In the genomic region with DNA sequence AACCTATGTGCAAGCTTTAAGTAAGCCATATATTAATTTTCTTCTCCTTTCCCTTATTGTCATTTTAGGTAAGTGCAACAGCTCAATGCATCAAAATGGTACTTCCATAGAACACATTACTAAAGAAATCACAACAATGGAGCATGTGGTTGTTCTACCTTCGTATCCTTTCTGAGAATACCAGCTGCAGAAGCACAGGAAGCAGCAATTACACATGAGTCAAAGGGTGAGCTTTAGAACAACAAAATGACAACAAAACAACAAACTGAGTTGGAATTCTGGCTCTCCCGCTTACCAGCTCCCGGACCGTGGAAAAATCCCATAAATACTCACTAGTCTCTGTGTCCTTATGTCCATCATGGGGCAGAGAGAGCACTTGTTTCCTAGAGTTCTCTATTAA, we compare ENCODE assay signal across 21 cellular contexts.
DNase-seq lines count a peak whose midpoint lies in the region; ATAC-seq, FAIRE-seq and TF ChIP-seq lines count a peak whose summit lies in the region.
"Had no signal": no experiment of that assay in that cellular context is flagged by ENCODE, and none has a peak within 500 bp of the region (broad histone marks: within the 10 kb centered on the region; RNA-seq: fewer than 3 reads in every experiment).

No MANE protein-coding gene starts in this region.

- 85% methylated on average over 4 of the region's 4 CpGs; no CpG with 5 or more reads in 1 of the 2 experiments for WGBS in H1 (ENCODE audit: extremely low coverage in 1 of 2, insufficient coverage in 1 of 2, insufficient read length in 1 of 2, insufficient replicate concordance in 2 of 2, low coverage in 1 of 2, low lambda C conversion rate in 2 of 2, missing lambda C conversion rate in 1 of 2), 2 experiments

- H3K4me2 ChIP-seq in H1 (ENCODE audit: insufficient read depth in 1 of 2, low read depth in 2 of 2, low read length in 2 of 2), result no peak overlapping the region

- CTCF ChIA-PET in H1 (lab: Charles Lee; ENCODE audit: partially characterized antibody), result interaction anchor here (0.5 to 1.2 kb wide), 5 partner anchors 12 to 492 kb away, joined by 3 to 4 read pairs (median 3); no protein-coding TSS in a partner anchor

- no peak for FAIRE-seq in H1 (lab: Jason Lieb, UNC)
- FAIRE-seq: GM19239 had no signal

- no peaks in the 10 kb centered on the region for H3K23me2 ChIP-seq in H1 (ENCODE audit: low read depth, low read length)

- no peak for TF ChIP-seq CTCF in H1 (IDR thresholded peaks at IDR 0.05; ENCODE audit: control extremely low read depth in 1 of 3, insufficient read depth in 1 of 3, low read depth in 1 of 3, low read length in 3 of 3)

- H3K9ac ChIP-seq in H1 (replicated peaks in 1 of 4; ENCODE audit: extremely low read depth in 1 of 4, low read depth in 3 of 4, low read length in 3 of 4), result no peak overlapping the region

- H4K91ac ChIP-seq in H1 (replicated peaks; ENCODE audit: insufficient read length, low read length), result no peak overlapping the region

- H3K14ac ChIP-seq in H1 (ENCODE audit: insufficient read length), result no peak overlapping the region

- H2BK15ac ChIP-seq in H1 (ENCODE audit: low read length), result no peak overlapping the region

- no peak overlapping the region for H4K8ac ChIP-seq in H1 (ENCODE audit: extremely low read depth, insufficient read depth, low read length)

- no peak overlapping the region for H3K23ac ChIP-seq in H1 (ENCODE audit: insufficient read length)

- no peak for TF ChIP-seq EP300 in H1 (IDR thresholded peaks at IDR 0.05; ENCODE audit: borderline replicate concordance in 1 of 2, low read depth in 2 of 2, low read length in 2 of 2)

- no peak for ATAC-seq in HG02981 (IDR thresholded peaks at IDR 0.05; ENCODE audit: unreplicated experiment)
- ATAC-seq in HG03521 (IDR thresholded peaks at IDR 0.05; ENCODE audit: unreplicated experiment), result no peak

- no peak overlapping the region for H3K18ac ChIP-seq in H1 (ENCODE audit: extremely low read depth, low read length)

- no peaks in the 10 kb centered on the region for H3K36me3 ChIP-seq in H1 (ENCODE audit: control insufficient read depth in 2 of 4, insufficient read depth in 4 of 4, low read length in 3 of 4)
- H3K36me3 ChIP-seq: HAP-1, Peyer's patch, SJSA1 had no signal

- DNase-seq in LHCN-M2 (ENCODE audit: low read depth), result peak; percentile 41
- peak; percentile 35 for DNase-seq in RPMI7951 (ENCODE audit: low read depth)
- DNase-seq in H1 (ENCODE audit: low read depth in 1 of 2, low spot score in 2 of 2), result no peak
- DNase-seq in left kidney (ENCODE audit: low read depth, low spot score), result peak; percentile 51
- no peak for DNase-seq in activated CD4-positive, alpha-beta T cell treated with anti-CD3 and anti-CD28 coated beads for 4 hours
- DNase-seq in mucosa of gallbladder (ENCODE audit: low spot score), result no peak
- DNase-seq: EL, GF-D8, NCI-H1092 treated with DMSO at 0.1 percent for 48 hours, NCI-H146, NCI-H2029, NCI-H2171, NCI-H345, NCI-H524, NCI-H774, Peyer's patch had no signal

- no peak overlapping the region for H2BK20ac ChIP-seq in H1 (ENCODE audit: low read length)

- H2BK5ac ChIP-seq in H1 (ENCODE audit: low read depth, low read length), result no peak overlapping the region

- no peak overlapping the region for H2BK120ac ChIP-seq in H1 (replicated peaks; ENCODE audit: low read depth, low read length)

- no peaks in the 10 kb centered on the region for H3K79me2 ChIP-seq in H1 (ENCODE audit: control insufficient read depth in 1 of 2, insufficient read depth in 2 of 2, low read length in 2 of 2)

- no peak overlapping the region for H3K4me3 ChIP-seq in H1 (ENCODE audit: extremely low read depth in 1 of 4, insufficient read depth in 2 of 4, low read depth in 3 of 4, low read length in 4 of 4)
- H3K4me3 ChIP-seq: HAP-1, Peyer's patch, SJSA1 had no signal

- POLR2A ChIA-PET in H1 (lab: Charles Lee; ENCODE audit: partially characterized antibody), result no interaction called here

- peak overlapping the region; percentile 68; the same call in 1 of the 2 replicates for H2AFZ ChIP-seq in H1 (ENCODE audit: low read length)

- no peak overlapping the region for H3K4ac ChIP-seq in H1 (replicated peaks; ENCODE audit: insufficient read length, low read depth, low read length)

- H3K27me3 ChIP-seq in H1 (replicated peaks in 1 of 4; ENCODE audit: control insufficient read depth in 3 of 4, extremely low read depth in 1 of 4, insufficient read depth in 3 of 4, low read length in 3 of 4), result no peaks in the 10 kb centered on the region
- H3K27me3 ChIP-seq: Peyer's patch, SJSA1 had no signal

- H2BK12ac ChIP-seq in H1 (ENCODE audit: low read depth, low read length), result no peak overlapping the region

- no peak for TF ChIP-seq POLR2A in H1 (IDR thresholded peaks at IDR 0.05; ENCODE audit: control extremely low read depth in 1 of 2, low read depth in 2 of 2, low read length in 2 of 2)

- no peaks in the 10 kb centered on the region for H4K20me1 ChIP-seq in H1 (replicated peaks in 1 of 2; ENCODE audit: control insufficient read depth in 1 of 2, insufficient read depth in 2 of 2, low read length in 2 of 2)

- H3K27ac ChIP-seq in H1 (ENCODE audit: low read depth, low read length), result no peak overlapping the region
- H3K27ac ChIP-seq: Peyer's patch, SJSA1 had no signal

- no peaks in the 10 kb centered on the region for H3K79me1 ChIP-seq in H1 (ENCODE audit: low read depth, low read length)

- H3K4me1 ChIP-seq in H1 (replicated peaks in 1 of 4; ENCODE audit: control insufficient read depth in 3 of 4, insufficient read depth in 4 of 4, low read length in 3 of 4), result peaks cover 0 to 3% (median 0%) of the 10 kb centered on the region in 4 experiments; a peak in 1 of 7 replicates
- H3K4me1 ChIP-seq: HAP-1, Peyer's patch had no signal

- H3K9me3 ChIP-seq in H1 (ENCODE audit: insufficient read depth in 2 of 2, low read depth in 1 of 2, low read length in 1 of 2), result no peaks in the 10 kb centered on the region
- H3K9me3 ChIP-seq: HAP-1, Peyer's patch, SJSA1 had no signal

- no peak overlapping the region for H3K56ac ChIP-seq in H1 (replicated peaks; ENCODE audit: insufficient read length, low read depth, low read length)

- H4K5ac ChIP-seq in H1 (ENCODE audit: insufficient read length, low read depth, low read length), result no peak overlapping the region

- no peak for TF ChIP-seq RAD21 in H1 (IDR thresholded peaks at IDR 0.05 in 1 of 2, conservative IDR thresholded peaks at IDR 0.05 in 1 of 2; ENCODE audit: low read depth in 2 of 2, low read length in 2 of 2)

- H2AK5ac ChIP-seq in H1 (ENCODE audit: low read depth, low read length), result no peak overlapping the region

TF ChIP-seq in H1, 55 proteins besides CTCF, POLR2A, EP300 and RAD21:
- TF ChIP-seq GABPA (IDR thresholded peaks at IDR 0.05; ENCODE audit: borderline replicate concordance, insufficient read depth, low read length) (no peak), HDAC6 (IDR thresholded peaks at IDR 0.05; ENCODE audit: low read depth, low read length) (no peak), RNF2 (IDR thresholded peaks at IDR 0.05; ENCODE audit: borderline replicate concordance, low read depth, low read length, missing control alignments, poor library complexity, severe bottlenecking) (no peak), CBX8 (IDR thresholded peaks at IDR 0.05; ENCODE audit: borderline replicate concordance, low read depth, low read length) (no peak), RFX5 (IDR thresholded peaks at IDR 0.05; ENCODE audit: borderline replicate concordance, low read depth, low read length) (no peak), CHD1 (IDR thresholded peaks at IDR 0.05; ENCODE audit: low read depth, low read length) (no peak), CBX5 (IDR thresholded peaks at IDR 0.05; ENCODE audit: low read depth, low read length) (no peak), NRF1 (IDR thresholded peaks at IDR 0.05; ENCODE audit: low read depth, low read length) (no peak), SRF (IDR thresholded peaks at IDR 0.05; ENCODE audit: low read depth, low read length) (no peak), ASH2L (IDR thresholded peaks at IDR 0.05; ENCODE audit: low read length) (no peak), SIX5 (IDR thresholded peaks at IDR 0.05; ENCODE audit: low read depth, low read length) (no peak), KDM5A (IDR thresholded peaks at IDR 0.05; ENCODE audit: low read length) (no peak), CREB1 (IDR thresholded peaks at IDR 0.05) (no peak), CEBPB (IDR thresholded peaks at IDR 0.05; ENCODE audit: low read depth, low read length) (no peak)
- TF ChIP-seq, protein P1, sequence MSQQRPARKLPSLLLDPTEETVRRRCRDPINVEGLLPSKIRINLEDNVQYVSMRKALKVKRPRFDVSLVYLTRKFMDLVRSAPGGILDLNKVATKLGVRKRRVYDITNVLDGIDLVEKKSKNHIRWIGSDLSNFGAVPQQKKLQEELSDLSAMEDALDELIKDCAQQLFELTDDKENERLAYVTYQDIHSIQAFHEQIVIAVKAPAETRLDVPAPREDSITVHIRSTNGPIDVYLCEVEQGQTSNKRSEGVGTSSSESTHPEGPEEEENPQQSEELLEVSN (IDR thresholded peaks at IDR 0.05), result no peak
- TF ChIP-seq, protein P2, sequence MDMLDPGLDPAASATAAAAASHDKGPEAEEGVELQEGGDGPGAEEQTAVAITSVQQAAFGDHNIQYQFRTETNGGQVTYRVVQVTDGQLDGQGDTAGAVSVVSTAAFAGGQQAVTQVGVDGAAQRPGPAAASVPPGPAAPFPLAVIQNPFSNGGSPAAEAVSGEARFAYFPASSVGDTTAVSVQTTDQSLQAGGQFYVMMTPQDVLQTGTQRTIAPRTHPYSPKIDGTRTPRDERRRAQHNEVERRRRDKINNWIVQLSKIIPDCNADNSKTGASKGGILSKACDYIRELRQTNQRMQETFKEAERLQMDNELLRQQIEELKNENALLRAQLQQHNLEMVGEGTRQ (IDR thresholded peaks at IDR 0.05; ENCODE audit: low read length), result no peak
- TF ChIP-seq, protein P3, sequence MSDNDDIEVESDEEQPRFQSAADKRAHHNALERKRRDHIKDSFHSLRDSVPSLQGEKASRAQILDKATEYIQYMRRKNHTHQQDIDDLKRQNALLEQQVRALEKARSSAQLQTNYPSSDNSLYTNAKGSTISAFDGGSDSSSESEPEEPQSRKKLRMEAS (IDR thresholded peaks at IDR 0.05), result no peak

Comparison
In these comparisons a context has a peak if more than half of its experiments do, and no peak if none do; other contexts are left out.
1. DNase-seq: peak in LHCN-M2 (single experiment), RPMI7951 (single experiment) and left kidney (single experiment); none in H1 (0 of 2), activated CD4-positive, alpha-beta T cell treated with anti-CD3 and anti-CD28 coated beads for 4 hours (0 of 2) and mucosa of gallbladder (single experiment).